In genomic region chr19:18357041-18357440, GRCh38 we compare ENCODE assay signal across 1 cellular context.
TF ChIP-seq lines count a peak whose summit lies in the region.

No MANE protein-coding gene starts in this region.

TF ChIP-seq in H1, 55 proteins besides CTCF, POLR2A, EP300 and RAD21:
- no peak for TF ChIP-seq FOSL1 (IDR thresholded peaks at IDR 0.05; ENCODE audit: insufficient read depth, low read depth, low read length)
- TF ChIP-seq CTBP2 (IDR thresholded peaks at IDR 0.05; ENCODE audit: borderline replicate concordance, insufficient read depth, insufficient read length, low read length), result no peak
- no peak for TF ChIP-seq KDM1A (IDR thresholded peaks at IDR 0.05; ENCODE audit: borderline replicate concordance, low read length)
- TF ChIP-seq SIRT6 (IDR thresholded peaks at IDR 0.05; ENCODE audit: low read length), result no peak
- no peak for TF ChIP-seq RNF2 (IDR thresholded peaks at IDR 0.05; ENCODE audit: borderline replicate concordance, low read depth, low read length, missing control alignments, poor library complexity, severe bottlenecking)
- TF ChIP-seq, protein P1, sequence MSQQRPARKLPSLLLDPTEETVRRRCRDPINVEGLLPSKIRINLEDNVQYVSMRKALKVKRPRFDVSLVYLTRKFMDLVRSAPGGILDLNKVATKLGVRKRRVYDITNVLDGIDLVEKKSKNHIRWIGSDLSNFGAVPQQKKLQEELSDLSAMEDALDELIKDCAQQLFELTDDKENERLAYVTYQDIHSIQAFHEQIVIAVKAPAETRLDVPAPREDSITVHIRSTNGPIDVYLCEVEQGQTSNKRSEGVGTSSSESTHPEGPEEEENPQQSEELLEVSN (IDR thresholded peaks at IDR 0.05), result no peak
- TF ChIP-seq EGR1 (IDR thresholded peaks at IDR 0.05; ENCODE audit: borderline replicate concordance, low read depth, low read length), result no peak
- no peak for TF ChIP-seq CBX8 (IDR thresholded peaks at IDR 0.05; ENCODE audit: borderline replicate concordance, low read depth, low read length)
- no peak for TF ChIP-seq NRF1 (IDR thresholded peaks at IDR 0.05; ENCODE audit: low read depth, low read length)
- no peak for TF ChIP-seq TAF1 (IDR thresholded peaks at IDR 0.05; ENCODE audit: low read depth, low read length)
- no peak for TF ChIP-seq EZH2 (IDR thresholded peaks at IDR 0.05; ENCODE audit: low read depth, low read length, severe bottlenecking)
- TF ChIP-seq TCF12 (IDR thresholded peaks at IDR 0.05; ENCODE audit: low read depth, low read length), result no peak
TF ChIP-seq in H1: peak in this region for 0.
